7 cellular contexts compared by ENCODE assay signal in genomic region chr3:15797600-15798303, GRCh38. TPM values are rescaled to one million over a fixed set of nuclear protein-coding genes. Genes with fewer than 3 reads are reported as not detected.
DNase-seq lines count a peak whose midpoint lies in the region; ATAC-seq and TF ChIP-seq lines count a peak whose summit lies in the region.

ANKRD28 (minus strand) TSS chr3:15797979; CDS start chr3:15796521, 1,458 bp downstream.

- peaks cover 0 to 5% (median 0%) of the 10 kb centered on the region in 6 donors for H3K36me3 ChIP-seq in spleen

- no peaks in the 10 kb centered on the region for H3K9me3 ChIP-seq in spleen

- peak within 1 kb of the TSS; percentile 1 to 64 (median 20) for H3K4me3 ChIP-seq in spleen

- ATAC-seq in HG03108 (IDR thresholded peaks at IDR 0.05; ENCODE audit: unreplicated experiment), result peak; percentile 25
- no peak for ATAC-seq in HG03571 (IDR thresholded peaks at IDR 0.05; ENCODE audit: unreplicated experiment)

- intact Hi-C loops in spleen (cut with DNase I; ENCODE audit: low total_unique reads), result no loop called here

- no peaks in the 10 kb centered on the region for H3K27me3 ChIP-seq in spleen (replicated peaks in 1 of 7)

- H3K27ac ChIP-seq in cingulate gyrus (ENCODE audit: low read depth, low read length) (peak within 1 kb of the TSS; percentile 95), spleen (peak within 1 kb of the TSS; percentile 38 to 89 (median 84))

- TF ChIP-seq CTCF in spleen (IDR thresholded peaks at IDR 0.05 in 8 of 11, conservative IDR thresholded peaks at IDR 0.05 in 3 of 11), result peak in 4 of 11 experiments; percentile 5 to 24 (median 16)

- H3K4me1 ChIP-seq in spleen, result peaks cover 13 to 99% (median 78%) of the 10 kb centered on the region in 6 donors

- no peak for TF ChIP-seq POLR2A in spleen (IDR thresholded peaks at IDR 0.05)

- 3 to 7% (median 4%) methylated on average over 6 of the region's 6 CpGs for WGBS in spleen, 5 donors

- DNase-seq in GM04504 (ENCODE audit: low read depth) (peak; percentile 89), SIG-M5 (lab: John Stamatoyannopoulos, UW) (peak; percentile 91), kidney glomerular epithelial cell (lab: John Stamatoyannopoulos, UW) (peak; percentile 88), spleen (no peak)

RNA-seq across cellular contexts. Expression of gene ANKRD28, which starts in this region (rescaled TPM):
- 10 to 100 TPM; 36.0 to 68.6 (median 49.9) TPM for total RNA-seq in spleen
- 1 to 10 TPM; 5.3 to 8.2 (median 5.7) TPM for polyA plus RNA-seq in spleen
